1 cellular context compared by ENCODE assay signal in the genomic region with DNA sequence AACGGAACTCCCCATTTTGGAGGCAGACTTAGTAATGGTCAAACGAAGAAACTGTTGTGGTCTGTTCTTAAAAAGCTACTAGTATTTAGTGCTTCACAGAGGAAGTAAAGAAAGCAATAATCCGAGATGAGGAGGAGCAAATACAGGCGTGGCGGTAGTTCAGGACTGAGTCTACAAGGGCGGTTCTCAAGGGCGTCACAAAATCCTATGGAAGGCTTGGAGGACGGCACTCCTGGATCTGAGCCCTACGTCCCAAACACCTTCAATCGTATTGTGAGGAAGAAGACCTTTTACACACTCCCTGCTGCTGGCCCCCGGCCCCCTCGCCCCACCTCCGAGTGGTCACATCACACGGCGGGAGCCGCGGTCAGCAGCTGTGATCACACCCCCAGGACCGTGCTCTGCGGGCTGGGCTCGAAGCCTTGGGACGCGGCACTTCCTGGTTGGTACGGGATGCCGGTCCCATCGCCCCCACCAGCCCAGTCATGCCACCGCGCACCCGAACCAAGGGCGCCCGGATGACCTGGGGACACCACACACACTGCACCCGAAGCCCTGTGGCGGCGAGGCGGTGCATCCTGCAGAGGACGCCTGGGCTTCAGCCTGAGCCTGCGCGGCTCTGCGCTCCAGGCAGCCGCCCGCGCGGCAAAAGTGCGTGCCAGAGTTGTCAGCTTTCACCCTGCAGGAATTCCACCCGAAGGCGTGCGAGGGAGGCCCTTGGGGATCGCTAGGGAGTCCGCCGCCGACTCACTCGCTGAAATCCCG.
TF ChIP-seq lines count a peak whose summit lies in the region.

No MANE protein-coding gene starts in this region.

TF ChIP-seq in K562, 482 proteins besides CTCF, POLR2A, EP300 and RAD21 (continued from another document and continues in another):
- TF ChIP-seq, protein P1, sequence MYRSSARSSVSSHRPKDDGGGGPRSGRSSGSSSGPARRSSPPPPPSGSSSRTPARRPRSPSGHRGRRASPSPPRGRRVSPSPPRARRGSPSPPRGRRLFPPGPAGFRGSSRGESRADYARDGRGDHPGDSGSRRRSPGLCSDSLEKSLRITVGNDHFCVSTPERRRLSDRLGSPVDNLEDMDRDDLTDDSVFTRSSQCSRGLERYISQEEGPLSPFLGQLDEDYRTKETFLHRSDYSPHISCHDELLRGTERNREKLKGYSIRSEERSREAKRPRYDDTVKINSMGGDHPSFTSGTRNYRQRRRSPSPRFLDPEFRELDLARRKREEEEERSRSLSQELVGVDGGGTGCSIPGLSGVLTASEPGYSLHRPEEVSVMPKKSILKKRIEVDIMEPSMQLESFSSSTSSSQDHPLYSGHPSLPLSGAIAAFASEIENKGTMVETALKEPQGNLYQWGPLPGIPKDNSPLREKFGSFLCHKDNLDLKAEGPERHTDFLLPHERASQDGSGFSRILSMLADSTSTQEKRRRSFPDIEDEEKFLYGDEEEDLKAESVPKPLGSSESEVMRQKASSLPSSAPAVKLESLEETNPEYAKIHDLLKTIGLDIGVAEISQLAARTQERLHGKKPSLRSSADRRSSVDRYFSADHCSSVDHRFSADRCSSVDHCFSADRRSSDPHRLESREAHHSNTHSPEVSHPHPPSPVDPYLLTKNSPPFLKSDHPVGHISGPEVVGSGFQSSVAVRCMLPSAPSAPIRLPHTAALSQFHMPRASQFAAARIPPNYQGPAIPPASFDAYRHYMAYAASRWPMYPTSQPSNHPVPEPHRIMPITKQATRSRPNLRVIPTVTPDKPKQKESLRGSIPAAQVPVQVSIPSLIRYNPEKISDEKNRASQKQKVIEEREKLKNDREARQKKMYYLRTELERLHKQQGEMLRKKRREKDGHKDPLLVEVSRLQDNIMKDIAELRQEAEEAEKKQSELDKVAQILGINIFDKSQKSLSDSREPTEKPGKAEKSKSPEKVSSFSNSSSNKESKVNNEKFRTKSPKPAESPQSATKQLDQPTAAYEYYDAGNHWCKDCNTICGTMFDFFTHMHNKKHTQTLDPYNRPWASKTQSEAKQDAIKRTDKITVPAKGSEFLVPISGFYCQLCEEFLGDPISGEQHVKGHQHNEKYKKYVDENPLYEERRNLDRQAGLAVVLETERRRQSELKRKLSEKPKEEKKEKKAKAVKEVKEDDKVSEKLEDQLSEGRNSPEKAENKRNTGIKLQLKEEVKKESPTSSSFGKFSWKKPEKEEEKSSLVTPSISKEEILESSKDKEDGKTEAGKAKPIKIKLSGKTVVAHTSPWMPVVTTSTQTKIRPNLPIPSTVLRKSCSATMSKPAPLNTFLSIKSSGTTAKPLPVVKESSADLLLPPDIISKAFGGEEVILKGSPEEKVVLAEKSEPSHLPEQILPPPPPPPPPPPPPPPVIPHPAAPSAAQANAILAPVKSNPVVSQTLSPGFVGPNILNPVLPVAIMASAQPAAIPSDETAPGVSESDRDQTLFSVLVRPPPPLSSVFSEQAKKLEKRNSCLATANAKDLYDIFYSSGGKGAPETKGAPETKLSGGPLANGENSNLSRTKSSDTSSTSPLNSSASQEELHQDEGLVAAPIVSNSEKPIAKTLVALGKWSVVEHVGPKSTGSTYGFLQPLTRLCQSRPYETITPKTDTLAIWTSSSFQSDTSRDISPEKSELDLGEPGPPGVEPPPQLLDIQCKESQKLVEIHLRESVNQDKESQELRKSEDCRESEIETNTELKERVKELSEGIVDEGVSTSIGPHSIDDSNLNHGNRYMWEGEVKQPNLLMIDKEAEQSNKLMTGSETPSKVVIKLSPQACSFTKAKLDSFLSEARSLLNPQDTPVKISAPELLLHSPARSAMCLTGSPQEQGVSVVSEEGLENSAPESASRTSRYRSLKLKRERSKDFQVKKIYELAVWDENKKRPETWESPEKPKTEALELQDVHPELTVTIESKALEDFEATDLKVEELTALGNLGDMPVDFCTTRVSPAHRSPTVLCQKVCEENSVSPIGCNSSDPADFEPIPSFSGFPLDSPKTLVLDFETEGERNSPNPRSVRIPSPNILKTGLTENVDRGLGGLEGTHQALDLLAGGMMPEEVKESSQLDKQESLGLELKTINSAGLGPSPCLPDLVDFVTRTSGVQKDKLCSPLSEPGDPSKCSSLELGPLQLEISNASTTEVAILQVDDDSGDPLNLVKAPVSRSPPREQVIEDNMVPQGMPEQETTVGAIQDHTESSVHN (IDR thresholded peaks at IDR 0.05; ENCODE audit: borderline replicate concordance in 1 of 2, low read depth in 1 of 2) = no peak
- TF ChIP-seq FOXK1 (CRISPR knock-in tag; IDR thresholded peaks at IDR 0.05; ENCODE audit: borderline replicate concordance) (0 out of 2 replicates have a peak, but pooled peaks have one; percentile 54), TSC22D4 (tag; IDR thresholded peaks at IDR 0.05) (no peak), MCM2 (IDR thresholded peaks at IDR 0.05; ENCODE audit: low read depth) (no peak), HOXB6 (CRISPR knock-in tag; IDR thresholded peaks at IDR 0.05; ENCODE audit: borderline replicate concordance) (no peak), ELF2 (CRISPR knock-in tag; IDR thresholded peaks at IDR 0.05) (peak; percentile 76), SMARCA5 (IDR thresholded peaks at IDR 0.05) (no peak), RBBP5 (IDR thresholded peaks at IDR 0.05; ENCODE audit: borderline replicate concordance, insufficient read depth, low read length, poor library complexity, severe bottlenecking) (peak; percentile 87), CEBPG (CRISPR knock-in tag; IDR thresholded peaks at IDR 0.05) (peak; percentile 43; the same call in 1 of the 2 replicates), CEBPG (tag; conservative IDR thresholded peaks at IDR 0.05 in 1 of 2, IDR thresholded peaks at IDR 0.05 in 1 of 2) (no peak), KAT7 (CRISPR knock-in tag; IDR thresholded peaks at IDR 0.05; ENCODE audit: borderline replicate concordance) (no peak), TCF3 (CRISPR knock-in tag; IDR thresholded peaks at IDR 0.05) (peak; percentile 30), GABPA (tag; conservative IDR thresholded peaks at IDR 0.05; ENCODE audit: low read depth) (no peak; the same call in 1 of the 2 replicates), TCFL5 (CRISPR knock-in tag; conservative IDR thresholded peaks at IDR 0.05) (no peak), ZNF146 (CRISPR knock-in tag; IDR thresholded peaks at IDR 0.05; ENCODE audit: unreplicated experiment) (no peak), ZNF140 (CRISPR knock-in tag; IDR thresholded peaks at IDR 0.05) (no peak), SRSF7 (optimal IDR thresholded peaks at IDR 0.05; ENCODE audit: low read depth, low read length) (no peak)
- TF ChIP-seq, protein P2, sequence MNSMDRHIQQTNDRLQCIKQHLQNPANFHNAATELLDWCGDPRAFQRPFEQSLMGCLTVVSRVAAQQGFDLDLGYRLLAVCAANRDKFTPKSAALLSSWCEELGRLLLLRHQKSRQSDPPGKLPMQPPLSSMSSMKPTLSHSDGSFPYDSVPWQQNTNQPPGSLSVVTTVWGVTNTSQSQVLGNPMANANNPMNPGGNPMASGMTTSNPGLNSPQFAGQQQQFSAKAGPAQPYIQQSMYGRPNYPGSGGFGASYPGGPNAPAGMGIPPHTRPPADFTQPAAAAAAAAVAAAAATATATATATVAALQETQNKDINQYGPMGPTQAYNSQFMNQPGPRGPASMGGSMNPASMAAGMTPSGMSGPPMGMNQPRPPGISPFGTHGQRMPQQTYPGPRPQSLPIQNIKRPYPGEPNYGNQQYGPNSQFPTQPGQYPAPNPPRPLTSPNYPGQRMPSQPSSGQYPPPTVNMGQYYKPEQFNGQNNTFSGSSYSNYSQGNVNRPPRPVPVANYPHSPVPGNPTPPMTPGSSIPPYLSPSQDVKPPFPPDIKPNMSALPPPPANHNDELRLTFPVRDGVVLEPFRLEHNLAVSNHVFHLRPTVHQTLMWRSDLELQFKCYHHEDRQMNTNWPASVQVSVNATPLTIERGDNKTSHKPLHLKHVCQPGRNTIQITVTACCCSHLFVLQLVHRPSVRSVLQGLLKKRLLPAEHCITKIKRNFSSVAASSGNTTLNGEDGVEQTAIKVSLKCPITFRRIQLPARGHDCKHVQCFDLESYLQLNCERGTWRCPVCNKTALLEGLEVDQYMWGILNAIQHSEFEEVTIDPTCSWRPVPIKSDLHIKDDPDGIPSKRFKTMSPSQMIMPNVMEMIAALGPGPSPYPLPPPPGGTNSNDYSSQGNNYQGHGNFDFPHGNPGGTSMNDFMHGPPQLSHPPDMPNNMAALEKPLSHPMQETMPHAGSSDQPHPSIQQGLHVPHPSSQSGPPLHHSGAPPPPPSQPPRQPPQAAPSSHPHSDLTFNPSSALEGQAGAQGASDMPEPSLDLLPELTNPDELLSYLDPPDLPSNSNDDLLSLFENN (IDR thresholded peaks at IDR 0.05; ENCODE audit: low read depth in 2 of 2, low read length in 2 of 2) = no peak
- TF ChIP-seq, protein P3, sequence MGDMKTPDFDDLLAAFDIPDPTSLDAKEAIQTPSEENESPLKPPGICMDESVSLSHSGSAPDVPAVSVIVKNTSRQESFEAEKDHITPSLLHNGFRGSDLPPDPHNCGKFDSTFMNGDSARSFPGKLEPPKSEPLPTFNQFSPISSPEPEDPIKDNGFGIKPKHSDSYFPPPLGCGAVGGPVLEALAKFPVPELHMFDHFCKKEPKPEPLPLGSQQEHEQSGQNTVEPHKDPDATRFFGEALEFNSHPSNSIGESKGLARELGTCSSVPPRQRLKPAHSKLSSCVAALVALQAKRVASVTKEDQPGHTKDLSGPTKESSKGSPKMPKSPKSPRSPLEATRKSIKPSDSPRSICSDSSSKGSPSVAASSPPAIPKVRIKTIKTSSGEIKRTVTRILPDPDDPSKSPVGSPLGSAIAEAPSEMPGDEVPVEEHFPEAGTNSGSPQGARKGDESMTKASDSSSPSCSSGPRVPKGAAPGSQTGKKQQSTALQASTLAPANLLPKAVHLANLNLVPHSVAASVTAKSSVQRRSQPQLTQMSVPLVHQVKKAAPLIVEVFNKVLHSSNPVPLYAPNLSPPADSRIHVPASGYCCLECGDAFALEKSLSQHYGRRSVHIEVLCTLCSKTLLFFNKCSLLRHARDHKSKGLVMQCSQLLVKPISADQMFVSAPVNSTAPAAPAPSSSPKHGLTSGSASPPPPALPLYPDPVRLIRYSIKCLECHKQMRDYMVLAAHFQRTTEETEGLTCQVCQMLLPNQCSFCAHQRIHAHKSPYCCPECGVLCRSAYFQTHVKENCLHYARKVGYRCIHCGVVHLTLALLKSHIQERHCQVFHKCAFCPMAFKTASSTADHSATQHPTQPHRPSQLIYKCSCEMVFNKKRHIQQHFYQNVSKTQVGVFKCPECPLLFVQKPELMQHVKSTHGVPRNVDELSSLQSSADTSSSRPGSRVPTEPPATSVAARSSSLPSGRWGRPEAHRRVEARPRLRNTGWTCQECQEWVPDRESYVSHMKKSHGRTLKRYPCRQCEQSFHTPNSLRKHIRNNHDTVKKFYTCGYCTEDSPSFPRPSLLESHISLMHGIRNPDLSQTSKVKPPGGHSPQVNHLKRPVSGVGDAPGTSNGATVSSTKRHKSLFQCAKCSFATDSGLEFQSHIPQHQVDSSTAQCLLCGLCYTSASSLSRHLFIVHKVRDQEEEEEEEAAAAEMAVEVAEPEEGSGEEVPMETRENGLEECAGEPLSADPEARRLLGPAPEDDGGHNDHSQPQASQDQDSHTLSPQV (IDR thresholded peaks at IDR 0.05) = no peak; the same call in none of the 2 replicates
- TF ChIP-seq, protein P4, sequence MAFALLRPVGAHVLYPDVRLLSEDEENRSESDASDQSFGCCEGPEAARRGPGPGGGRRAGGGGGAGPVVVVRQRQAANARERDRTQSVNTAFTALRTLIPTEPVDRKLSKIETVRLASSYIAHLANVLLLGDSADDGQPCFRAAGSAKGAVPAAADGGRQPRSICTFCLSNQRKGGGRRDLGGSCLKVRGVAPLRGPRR (CRISPR knock-in tag; IDR thresholded peaks at IDR 0.05) = no peak
- TF ChIP-seq, protein P5, sequence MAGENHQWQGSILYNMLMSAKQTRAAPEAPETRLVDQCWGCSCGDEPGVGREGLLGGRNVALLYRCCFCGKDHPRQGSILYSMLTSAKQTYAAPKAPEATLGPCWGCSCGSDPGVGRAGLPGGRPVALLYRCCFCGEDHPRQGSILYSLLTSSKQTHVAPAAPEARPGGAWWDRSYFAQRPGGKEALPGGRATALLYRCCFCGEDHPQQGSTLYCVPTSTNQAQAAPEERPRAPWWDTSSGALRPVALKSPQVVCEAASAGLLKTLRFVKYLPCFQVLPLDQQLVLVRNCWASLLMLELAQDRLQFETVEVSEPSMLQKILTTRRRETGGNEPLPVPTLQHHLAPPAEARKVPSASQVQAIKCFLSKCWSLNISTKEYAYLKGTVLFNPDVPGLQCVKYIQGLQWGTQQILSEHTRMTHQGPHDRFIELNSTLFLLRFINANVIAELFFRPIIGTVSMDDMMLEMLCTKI (IDR thresholded peaks at IDR 0.05; ENCODE audit: partially characterized antibody) = no peak
- TF ChIP-seq, protein P6, sequence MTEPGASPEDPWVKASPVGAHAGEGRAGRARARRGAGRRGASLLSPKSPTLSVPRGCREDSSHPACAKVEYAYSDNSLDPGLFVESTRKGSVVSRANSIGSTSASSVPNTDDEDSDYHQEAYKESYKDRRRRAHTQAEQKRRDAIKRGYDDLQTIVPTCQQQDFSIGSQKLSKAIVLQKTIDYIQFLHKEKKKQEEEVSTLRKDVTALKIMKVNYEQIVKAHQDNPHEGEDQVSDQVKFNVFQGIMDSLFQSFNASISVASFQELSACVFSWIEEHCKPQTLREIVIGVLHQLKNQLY (CRISPR knock-in tag; conservative IDR thresholded peaks at IDR 0.05) = no peak
- TF ChIP-seq, protein P7, sequence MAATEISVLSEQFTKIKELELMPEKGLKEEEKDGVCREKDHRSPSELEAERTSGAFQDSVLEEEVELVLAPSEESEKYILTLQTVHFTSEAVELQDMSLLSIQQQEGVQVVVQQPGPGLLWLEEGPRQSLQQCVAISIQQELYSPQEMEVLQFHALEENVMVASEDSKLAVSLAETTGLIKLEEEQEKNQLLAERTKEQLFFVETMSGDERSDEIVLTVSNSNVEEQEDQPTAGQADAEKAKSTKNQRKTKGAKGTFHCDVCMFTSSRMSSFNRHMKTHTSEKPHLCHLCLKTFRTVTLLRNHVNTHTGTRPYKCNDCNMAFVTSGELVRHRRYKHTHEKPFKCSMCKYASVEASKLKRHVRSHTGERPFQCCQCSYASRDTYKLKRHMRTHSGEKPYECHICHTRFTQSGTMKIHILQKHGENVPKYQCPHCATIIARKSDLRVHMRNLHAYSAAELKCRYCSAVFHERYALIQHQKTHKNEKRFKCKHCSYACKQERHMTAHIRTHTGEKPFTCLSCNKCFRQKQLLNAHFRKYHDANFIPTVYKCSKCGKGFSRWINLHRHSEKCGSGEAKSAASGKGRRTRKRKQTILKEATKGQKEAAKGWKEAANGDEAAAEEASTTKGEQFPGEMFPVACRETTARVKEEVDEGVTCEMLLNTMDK (IDR thresholded peaks at IDR 0.05; ENCODE audit: borderline replicate concordance, insufficient read depth, low read depth, low read length, poor library complexity, severe bottlenecking) = no peak
- TF ChIP-seq, protein P8, sequence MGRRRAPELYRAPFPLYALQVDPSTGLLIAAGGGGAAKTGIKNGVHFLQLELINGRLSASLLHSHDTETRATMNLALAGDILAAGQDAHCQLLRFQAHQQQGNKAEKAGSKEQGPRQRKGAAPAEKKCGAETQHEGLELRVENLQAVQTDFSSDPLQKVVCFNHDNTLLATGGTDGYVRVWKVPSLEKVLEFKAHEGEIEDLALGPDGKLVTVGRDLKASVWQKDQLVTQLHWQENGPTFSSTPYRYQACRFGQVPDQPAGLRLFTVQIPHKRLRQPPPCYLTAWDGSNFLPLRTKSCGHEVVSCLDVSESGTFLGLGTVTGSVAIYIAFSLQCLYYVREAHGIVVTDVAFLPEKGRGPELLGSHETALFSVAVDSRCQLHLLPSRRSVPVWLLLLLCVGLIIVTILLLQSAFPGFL (CRISPR knock-in tag; IDR thresholded peaks at IDR 0.05) = no peak
